22 cellular contexts compared by ENCODE assay signal in genomic region chr3:136152176-136152843, GRCh38. TPM values are rescaled to one million over a fixed set of nuclear protein-coding genes. Genes with fewer than 3 reads are reported as not detected.
DNase-seq lines count a peak whose midpoint lies in the region; ATAC-seq, FAIRE-seq and TF ChIP-seq lines count a peak whose summit lies in the region.
"Had no signal": no experiment of that assay in that cellular context is flagged by ENCODE, and none has a peak within 500 bp of the region (broad histone marks: within the 10 kb centered on the region; RNA-seq: fewer than 3 reads in every experiment).

No MANE protein-coding gene starts in this region.

- TF ChIP-seq RAD21 in HepG2 (CRISPR knock-in tag; IDR thresholded peaks at IDR 0.05), result no peak

- no peaks in the 10 kb centered on the region for H3K27me3 ChIP-seq in HepG2 (ENCODE audit: control insufficient read depth in 1 of 2, insufficient read depth in 2 of 2, low read length in 2 of 2)
- no peaks in the 10 kb centered on the region for H3K27me3 ChIP-seq in right lobe of liver
- no peaks in the 10 kb centered on the region for H3K27me3 ChIP-seq in brain microvascular endothelial cell (replicated peaks)
- H3K27me3 ChIP-seq: thyroid gland had no signal

- H3K9ac ChIP-seq in HepG2 (ENCODE audit: insufficient read depth, low read depth, low read length), result no peak overlapping the region

- POLR2A ChIA-PET in HepG2 (lab: Yijun Ruan, JAX), result no interaction called here

- ATAC-seq in HepG2, result no peak
- no peak for ATAC-seq in right lobe of liver
- ATAC-seq in T-helper 17 cell, result no peak
- ATAC-seq: right cardiac atrium had no signal

- peaks cover 40% of the 10 kb centered on the region for H4K20me1 ChIP-seq in HepG2 (ENCODE audit: insufficient read depth, low read length)

- no peak overlapping the region for H2AFZ ChIP-seq in HepG2 (ENCODE audit: low read length)

- peaks cover 63% of the 10 kb centered on the region for H3K4me1 Mint-ChIP-seq in T-helper 17 cell

- in situ Hi-C loops in HepG2 (cut with HindIII; ENCODE audit: extremely low pct_ligation_motif_present, low pct_unique_long_range_greater_than_20kb) (no loop called here), brain microvascular endothelial cell (cut with HindIII; ENCODE audit: low pct_ligation_motif_present, low sequenced_read_pairs) (no loop called here)

- no peak for TF ChIP-seq POLR2A in HepG2 (IDR thresholded peaks at IDR 0.05; ENCODE audit: insufficient read depth in 1 of 2, low read depth in 2 of 2, low read length in 2 of 2)
- no peak for TF ChIP-seq POLR2A in right lobe of liver (IDR thresholded peaks at IDR 0.05)

- H3K36me3 ChIP-seq in HepG2 (replicated peaks in 1 of 2; ENCODE audit: control insufficient read depth in 1 of 2, insufficient read depth in 2 of 2, low read length in 2 of 2) (peaks cover 8 to 29% of the 10 kb centered on the region in 2 experiments; a peak in 4 of 5 replicates), right lobe of liver (peaks cover 0 to 12% (median 4%) of the 10 kb centered on the region in 4 donors), brain microvascular endothelial cell (replicated peaks) (peaks cover 15% of the 10 kb centered on the region)

- peaks cover 19% of the 10 kb centered on the region for H3K4me1 ChIP-seq in HepG2 (ENCODE audit: insufficient read depth, low read length)
- H3K4me1 ChIP-seq in right lobe of liver, result peaks cover 0 to 12% (median 3%) of the 10 kb centered on the region in 4 donors

- H3K4me3 Mint-ChIP-seq in T-helper 17 cell, result no peak overlapping the region
- H3K4me3 Mint-ChIP-seq: endodermal cell, T-cell had no signal

- H3K4me2 ChIP-seq in HepG2 (ENCODE audit: low read depth, low read length), result no peak overlapping the region

- no peak for FAIRE-seq in HepG2 (lab: Jason Lieb, UNC)

- peaks cover 11% of the 10 kb centered on the region for H3K36me3 Mint-ChIP-seq in T-helper 17 cell (ENCODE audit: low read depth)

- no peaks in the 10 kb centered on the region for H3K9me3 ChIP-seq in HepG2 (ENCODE audit: low read length)
- H3K9me3 ChIP-seq in right lobe of liver, result no peaks in the 10 kb centered on the region
- H3K9me3 ChIP-seq in T-helper 17 cell (ENCODE audit: control insufficient read depth, low read length, poor library complexity, severe bottlenecking), result no peaks in the 10 kb centered on the region
- H3K9me3 ChIP-seq: thyroid gland had no signal

- H3K4me3 ChIP-seq in HepG2 (replicated peaks in 1 of 3; ENCODE audit: insufficient read depth in 1 of 3, low read depth in 2 of 3, low read length in 3 of 3) (no peak overlapping the region), right lobe of liver (no peak overlapping the region), brain microvascular endothelial cell (ENCODE audit: low read depth, low read length) (no peak overlapping the region)
- H3K4me3 ChIP-seq: thyroid gland had no signal

- BruUV-seq in HepG2 (replicated peaks; lab: Mats Ljungman, UMichigan), result no TSS peak

- TF ChIP-seq EP300 in HepG2 (IDR thresholded peaks at IDR 0.05; ENCODE audit: low read depth in 2 of 2, low read length in 2 of 2) (no peak), HepG2 (CRISPR knock-in tag; IDR thresholded peaks at IDR 0.05; ENCODE audit: borderline replicate concordance) (no peak)

- TF ChIP-seq CTCF in HepG2 (CRISPR knock-in tag; IDR thresholded peaks at IDR 0.05), result no peak
- no peak for TF ChIP-seq CTCF in right lobe of liver (IDR thresholded peaks at IDR 0.05)
- no peak for TF ChIP-seq CTCF in brain microvascular endothelial cell (IDR thresholded peaks at IDR 0.05; ENCODE audit: low read depth, low read length, missing control alignments)

- intact Hi-C loops in HepG2 (cut with micrococcal nuclease; ENCODE audit: unreplicated experiment), result no loop called here
- intact Hi-C loops in right lobe of liver (cut with DNase I), result no loop called here

- peak overlapping the region; percentile 74 for H3K27ac Mint-ChIP-seq in T-helper 17 cell

- 87% methylated on average over 4 of the region's 4 CpGs for WGBS in HepG2 (ENCODE audit: low lambda C conversion rate)
- WGBS in right lobe of liver (ENCODE audit: insufficient coverage, low coverage, low lambda C conversion rate, missing lambda C conversion rate), result 64% methylated on average over 4 of the region's 4 CpGs

- DNase-seq in HepG2 (ENCODE audit: low spot score), result no peak
- DNase-seq in right lobe of liver, result no peak
- DNase-seq in T-helper 17 cell, result no peak
- DNase-seq in epithelial cell of prostate (ENCODE audit: low read depth, low spot score), result no peak
- no peak for DNase-seq in brain microvascular endothelial cell
- DNase-seq in NCI-H1694 (lab: John Stamatoyannopoulos, UW), result no peak
- no peak for DNase-seq in SK-N-DZ (ENCODE audit: low spot score)
- DNase-seq: activated CD4-positive, alpha-beta T cell treated with anti-CD3 and anti-CD28 coated beads, Interleukin-2, amount 50 U/mL, for 48 hours; AML-193; EL; endodermal cell; GOT3; head of caudate nucleus; NCI-H1105; NCI-H2107; NCI-H526; right cardiac atrium; SHP77; stimulated activated CD4-positive, alpha-beta T cell treated with anti-CD3 and anti-CD28 coated beads, Interleukin-15, amount 100 ng/mL, for 24 hours; T-cell; thyroid gland had no signal

- CTCF ChIA-PET in HepG2 (lab: Yijun Ruan, JAX; ENCODE audit: low intra/inter-chr PET ratio, low total read pairs), result no interaction called here

- peaks cover 83% of the 10 kb centered on the region for H3K79me2 ChIP-seq in HepG2 (ENCODE audit: insufficient read depth, low read length)

- no peaks in the 10 kb centered on the region for H3K27me3 Mint-ChIP-seq in T-helper 17 cell
- H3K27me3 Mint-ChIP-seq: T-cell had no signal

- H3K27ac ChIP-seq in HepG2 (ENCODE audit: extremely low read length, insufficient read depth, low read length) (no peak overlapping the region), right lobe of liver (no peak overlapping the region), epithelial cell of prostate (peak overlapping the region; percentile 81), brain microvascular endothelial cell (no peak overlapping the region)
- H3K27ac ChIP-seq: thyroid gland, VCaP had no signal

TF ChIP-seq in HepG2, 621 proteins besides CTCF, POLR2A, EP300 and RAD21:
- TF ChIP-seq ZFX (CRISPR knock-in tag; IDR thresholded peaks at IDR 0.05; ENCODE audit: low read depth) (no peak), RBM22 (optimal IDR thresholded peaks at IDR 0.05; ENCODE audit: low read length) (peak; percentile 38)

RNA-seq across cellular contexts. Expression of gene MSL2, which starts 43.8 kb away (rescaled TPM):
- total RNA-seq in HepG2 (2016; rRNA removed; fragmentation: Illumina TruSeq; extraction: Trizol) (11.7 and 17.1 TPM in 2 replicates), right lobe of liver (10 to 100 TPM in 5 of 6 experiments, 1 to 10 TPM in 1; 9.1 to 18.4 (median 13.1) TPM), T-helper 17 cell (100 to 1,000 TPM in 1 of 2 donors, 10 to 100 TPM in 1; 95.6 to 135 TPM)
- 1.8 and 2.0 TPM in 2 replicates for total RNA-seq in HepG2 (2016; cell fraction: cytosol; rRNA removed; fragmentation: Illumina TruSeq; extraction: Trizol; ENCODE audit: low read depth)
- total RNA-seq in HepG2 (2016; cell fraction: insoluble cytoplasmic fraction; rRNA removed; fragmentation: Illumina TruSeq; extraction: Trizol), result 10.6 and 15.3 TPM in 2 replicates
- total RNA-seq in HepG2 (2016; cell fraction: membrane; rRNA removed; fragmentation: Illumina TruSeq; extraction: Trizol), result 8.2 and 11.6 TPM in 2 replicates
- total RNA-seq in HepG2 (2016; cell fraction: nucleus; rRNA removed; fragmentation: Illumina TruSeq; extraction: Trizol), result 17.1 and 20.1 TPM in 2 replicates
- polyA plus RNA-seq in HepG2 (2011; rRNA removed), result 4.8 and 6.9 TPM in 2 replicates
- polyA plus RNA-seq in HepG2 (2011; cell fraction: cytosol; rRNA removed), result 2.3 and 3.2 TPM in 2 replicates
- polyA plus RNA-seq in HepG2 (2011; cell fraction: nucleus; rRNA removed), result 5.1 and 5.2 TPM in 2 replicates
- polyA plus RNA-seq in HepG2 (2012), result 12.3 and 16.1 TPM in 2 replicates
- polyA plus RNA-seq in HepG2 (2016; cell fraction: cytosol; fragmentation: Illumina TruSeq; extraction: Trizol; ENCODE audit: low read depth), result 0.44 and 0.52 TPM in 2 replicates
- 11.7 and 11.8 TPM in 2 replicates for polyA plus RNA-seq in HepG2 (2016; cell fraction: insoluble cytoplasmic fraction; fragmentation: Illumina TruSeq; extraction: Trizol; ENCODE audit: low read depth)
- 3.9 and 4.0 TPM in 2 replicates for polyA plus RNA-seq in HepG2 (2016; cell fraction: membrane; fragmentation: Illumina TruSeq; extraction: Trizol; ENCODE audit: low read depth)
- 21.5 and 22.8 TPM in 2 replicates for polyA plus RNA-seq in HepG2 (2016; cell fraction: nucleus; fragmentation: Illumina TruSeq; extraction: Trizol; ENCODE audit: insufficient read depth, low read depth)
- 10.5 and 12.2 TPM in 2 replicates for polyA minus RNA-seq in HepG2 (2011; rRNA and poly(A)+ RNA removed; ENCODE audit: low replicate concordance)
- polyA minus RNA-seq in HepG2 (2011; cell fraction: cytosol; rRNA and poly(A)+ RNA removed), result 7.3 and 8.4 TPM in 2 replicates
- 20.3 and 20.6 TPM in 2 replicates for polyA minus RNA-seq in HepG2 (2011; cell fraction: nucleus; rRNA and poly(A)+ RNA removed)
- 6.7 and 8.1 TPM in 2 replicates for polyA plus RNA-seq in SK-N-DZ (2014; cell fraction: cytosol; rRNA removed)
- polyA plus RNA-seq in SK-N-DZ (2014; cell fraction: nucleus; rRNA removed), result 11.7 and 18.0 TPM in 2 replicates
